Comparison of ENCODE assay signal across 24 cellular contexts in genomic region chr9:84169240-84169639, GRCh38.
DNase-seq lines count a peak whose midpoint lies in the region; ATAC-seq and TF ChIP-seq lines count a peak whose summit lies in the region.
"Had no signal": no experiment of that assay in that cellular context is flagged by ENCODE, and none has a peak within 500 bp of the region (broad histone marks: within the 10 kb centered on the region; RNA-seq: fewer than 3 reads in every experiment).

No MANE protein-coding gene starts in this region.

- H2AFZ ChIP-seq in SK-N-SH (ENCODE audit: low read depth) (no peak overlapping the region), smooth muscle cell (ENCODE audit: low read depth) (no peak overlapping the region)
- H2AFZ ChIP-seq: neural progenitor cell had no signal

- POLR2A ChIA-PET in SK-N-SH (lab: Yijun Ruan, JAX): no interaction called here

- H3K9ac ChIP-seq in SK-N-SH: no peak overlapping the region; the same call in 1 of the 2 replicates
- H3K9ac ChIP-seq in adipocyte (ENCODE audit: low read length): no peak overlapping the region
- no peak overlapping the region for H3K9ac ChIP-seq in smooth muscle cell (ENCODE audit: low read depth)
- H3K9ac ChIP-seq: neural progenitor cell had no signal

- no peaks in the 10 kb centered on the region for H3K9me2 ChIP-seq in SK-N-SH

- H3K4me2 ChIP-seq in SK-N-SH: 0 out of 2 replicates have a peak overlapping the region, but pooled peaks have one; percentile 27
- H3K4me2 ChIP-seq in smooth muscle cell: no peak overlapping the region
- H3K4me2 ChIP-seq: neural progenitor cell had no signal

- no peak for TF ChIP-seq CTCF in SK-N-SH (IDR thresholded peaks at IDR 0.05)
- TF ChIP-seq CTCF in fibroblast of mammary gland (conservative IDR thresholded peaks at IDR 0.05; ENCODE audit: control insufficient read depth, insufficient read depth, low read depth, low read length): no peak
- TF ChIP-seq CTCF in smooth muscle cell (IDR thresholded peaks at IDR 0.05; ENCODE audit: borderline replicate concordance, insufficient read depth, poor library complexity, severe bottlenecking): no peak
- no peak for TF ChIP-seq CTCF in body of pancreas (IDR thresholded peaks at IDR 0.05)

- H4K20me1 ChIP-seq in SK-N-SH (ENCODE audit: insufficient read depth) (no peaks in the 10 kb centered on the region), smooth muscle cell (ENCODE audit: low read depth) (no peaks in the 10 kb centered on the region)

- DNase-seq in SK-N-SH (no peak), adipocyte (ENCODE audit: low read depth) (peak; percentile 39), fibroblast of mammary gland (ENCODE audit: low read depth) (peak; percentile 69), smooth muscle cell (lab: John Stamatoyannopoulos, UW; ENCODE audit: unreplicated experiment) (no peak), T1000 (lab: John Stamatoyannopoulos, UW) (no peak), body of pancreas (no peak), pons (ENCODE audit: low spot score) (no peak)
- DNase-seq: activated CD4-positive, alpha-beta T cell treated with anti-CD3 and anti-CD28 coated beads, Interleukin-2, amount 10 ng/mL, durations not matched to agents 7 days and 5 days; anterior cingulate cortex; colonic mucosa; gastrocnemius medialis; MV-4-11; NCI-H2029; NCI-H510A treated with DMSO at 0.1 percent for 48 hours; spleen; stimulated activated CD4-positive, alpha-beta T cell treated with anti-CD3 and anti-CD28 coated beads, Interleukin-4, amount 100 ng/mL, for 4 hours; upper lobe of right lung had no signal

- H3K9me3 ChIP-seq in SK-N-SH (no peaks in the 10 kb centered on the region), adipocyte (ENCODE audit: control insufficient read depth, low read length) (no peaks in the 10 kb centered on the region), smooth muscle cell (replicated peaks; ENCODE audit: low read depth) (no peaks in the 10 kb centered on the region), body of pancreas (no peaks in the 10 kb centered on the region)
- H3K9me3 ChIP-seq: colonic mucosa, gastrocnemius medialis, spleen, upper lobe of right lung had no signal

- peaks cover 26% of the 10 kb centered on the region for H3F3A ChIP-seq in SK-N-SH (replicated peaks; ENCODE audit: insufficient read depth)
- H3F3A ChIP-seq in smooth muscle cell (ENCODE audit: low read depth): peaks cover 9% of the 10 kb centered on the region

- ATAC-seq in SK-N-SH treated with all-trans-retinoic acid at 6 μM for 48 hours (no peak), body of pancreas (no peak)
- ATAC-seq: gastrocnemius medialis, GM12878, HCT116, Right ventricle myocardium inferior, upper lobe of right lung had no signal

- no peaks in the 10 kb centered on the region for H3K36me3 ChIP-seq in SK-N-SH (replicated peaks in 1 of 2; ENCODE audit: control insufficient read depth in 1 of 2, insufficient read depth in 2 of 2, low read length in 1 of 2)
- H3K36me3 ChIP-seq in adipocyte (ENCODE audit: control insufficient read depth, insufficient read depth, low read length, severe bottlenecking): no peaks in the 10 kb centered on the region
- no peaks in the 10 kb centered on the region for H3K36me3 ChIP-seq in smooth muscle cell (ENCODE audit: low read depth)
- H3K36me3 ChIP-seq in body of pancreas (replicated peaks in 1 of 2; ENCODE audit: insufficient read depth in 1 of 2, low read depth in 2 of 2): no peaks in the 10 kb centered on the region
- H3K36me3 ChIP-seq: colonic mucosa, gastrocnemius medialis, neural progenitor cell, spleen, upper lobe of right lung had no signal

- intact Hi-C loops in body of pancreas (cut with DNase I): no loop called here

- H3K27me3 ChIP-seq in SK-N-SH (ENCODE audit: insufficient read depth) (no peaks in the 10 kb centered on the region), adipocyte (replicated peaks; ENCODE audit: control insufficient read depth, insufficient read depth, low read length) (no peaks in the 10 kb centered on the region), smooth muscle cell (ENCODE audit: low read depth) (no peaks in the 10 kb centered on the region), body of pancreas (no peaks in the 10 kb centered on the region)
- H3K27me3 ChIP-seq: colonic mucosa, gastrocnemius medialis, neural progenitor cell, spleen, upper lobe of right lung had no signal

- H3K27ac ChIP-seq in SK-N-SH (ENCODE audit: low read depth in 2 of 2, low read length in 1 of 2) (peak overlapping the region in 1 of 2 experiments; percentile 77; a peak in 2 of 4 replicates), smooth muscle cell (ENCODE audit: low read depth) (peak overlapping the region; percentile 80), body of pancreas (peak overlapping the region in 1 of 4 donors; percentile 75)
- H3K27ac ChIP-seq: 22Rv1, C4-2B, colonic mucosa, neural progenitor cell, spleen, upper lobe of right lung had no signal

- TF ChIP-seq POLR2A in body of pancreas (IDR thresholded peaks at IDR 0.05): no peak

- H3K4me1 ChIP-seq in SK-N-SH (ENCODE audit: control insufficient read depth in 1 of 2, insufficient read depth in 2 of 2, low read depth in 1 of 2, low read length in 1 of 2): peaks cover 10 to 23% of the 10 kb centered on the region in 2 experiments
- peaks cover 22% of the 10 kb centered on the region for H3K4me1 ChIP-seq in adipocyte (ENCODE audit: control insufficient read depth, insufficient read depth, low read length)
- H3K4me1 ChIP-seq in smooth muscle cell (ENCODE audit: low read depth): no peaks in the 10 kb centered on the region
- no peaks in the 10 kb centered on the region for H3K4me1 ChIP-seq in body of pancreas
- H3K4me1 ChIP-seq: colonic mucosa, neural progenitor cell had no signal

- CTCF ChIA-PET in SK-N-SH (lab: Yijun Ruan, JAX): interaction anchor here (0.9 kb wide), 1 partner anchor 16 kb away, joined by 3 read pairs; no protein-coding TSS in a partner anchor

- TF ChIP-seq EP300 in SK-N-SH (IDR thresholded peaks at IDR 0.05; ENCODE audit: borderline replicate concordance in 1 of 2, low read depth in 1 of 2, low read length in 1 of 2): no peak

- H3K79me2 ChIP-seq in SK-N-SH (ENCODE audit: insufficient read depth): no peaks in the 10 kb centered on the region
- H3K79me2 ChIP-seq in smooth muscle cell (ENCODE audit: low read depth): no peaks in the 10 kb centered on the region

- H3K4me3 ChIP-seq in SK-N-SH (ENCODE audit: low read depth in 2 of 2, low read length in 1 of 2): no peak overlapping the region
- no peak overlapping the region for H3K4me3 ChIP-seq in adipocyte (ENCODE audit: low read length)
- H3K4me3 ChIP-seq in fibroblast of mammary gland (ENCODE audit: control insufficient read depth, low read depth, low read length): no peak overlapping the region
- H3K4me3 ChIP-seq in smooth muscle cell: no peak overlapping the region
- H3K4me3 ChIP-seq in body of pancreas: no peak overlapping the region
- H3K4me3 ChIP-seq: colonic mucosa, gastrocnemius medialis, GM12878, neural progenitor cell, spleen, upper lobe of right lung had no signal

- no peak for TF ChIP-seq RAD21 in SK-N-SH (IDR thresholded peaks at IDR 0.05; ENCODE audit: low read length)

TF ChIP-seq in SK-N-SH, 30 proteins besides CTCF, POLR2A, EP300 and RAD21:
- TF ChIP-seq MEF2A (IDR thresholded peaks at IDR 0.05; ENCODE audit: borderline replicate concordance, low read depth) (no peak), FOSL2 (IDR thresholded peaks at IDR 0.05; ENCODE audit: borderline replicate concordance, low read depth) (peak; percentile 42; the same call in 1 of the 2 replicates), TCF12 (IDR thresholded peaks at IDR 0.05) (peak; percentile 16; the same call in 1 of the 2 replicates)

TF ChIP-seq in SK-N-SH treated with all-trans-retinoic acid at 6 μM for 48 hours, 23 proteins besides CTCF, POLR2A, EP300 and RAD21 (continues in another document):
- TF ChIP-seq POU6F1 (CRISPR knock-in tag; IDR thresholded peaks at IDR 0.05; ENCODE audit: borderline replicate concordance, low read depth) (no peak), BACH2 (CRISPR knock-in tag; IDR thresholded peaks at IDR 0.05; ENCODE audit: borderline replicate concordance) (no peak), OSR1 (CRISPR knock-in tag; IDR thresholded peaks at IDR 0.05) (no peak), PPARA (CRISPR knock-in tag; IDR thresholded peaks at IDR 0.05; ENCODE audit: borderline replicate concordance) (no peak), ESRRG (CRISPR knock-in tag; IDR thresholded peaks at IDR 0.05) (no peak), TSHZ2 (CRISPR knock-in tag; IDR thresholded peaks at IDR 0.05) (no peak)

Comparison
In these comparisons a context has a peak if more than half of its experiments do, and no peak if none do; other contexts are left out.
1. DNase-seq: peak in adipocyte (single experiment) and fibroblast of mammary gland (single experiment); none in SK-N-SH (single experiment), smooth muscle cell (single experiment), T1000 (single experiment), body of pancreas (0 of 4) and pons (single experiment).